Comparison of ENCODE assay signal across 1 cellular context in the genomic region with DNA sequence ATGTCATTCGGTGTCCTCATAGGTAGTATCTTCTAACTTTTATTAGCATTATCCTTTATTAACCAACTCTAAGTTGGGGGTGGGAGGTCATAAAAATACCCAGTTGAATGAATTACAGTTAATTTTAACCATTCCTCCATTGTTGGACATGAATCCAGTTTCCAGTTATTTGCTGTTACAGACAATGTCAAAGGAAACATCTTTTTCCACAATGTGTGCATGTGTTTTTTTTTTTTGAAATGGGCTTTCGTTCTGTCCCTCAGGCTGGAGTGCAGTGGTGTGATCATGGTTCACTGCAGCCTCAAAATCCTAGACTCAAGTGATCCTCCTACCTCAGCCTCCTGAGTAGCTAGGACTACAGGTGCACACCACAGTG.
TF ChIP-seq lines count a peak whose summit lies in the region.

No MANE protein-coding gene starts in this region.

TF ChIP-seq in WTC11, 78 proteins besides CTCF, POLR2A, EP300 and RAD21 (continued from another document):
- TF ChIP-seq, protein P1, sequence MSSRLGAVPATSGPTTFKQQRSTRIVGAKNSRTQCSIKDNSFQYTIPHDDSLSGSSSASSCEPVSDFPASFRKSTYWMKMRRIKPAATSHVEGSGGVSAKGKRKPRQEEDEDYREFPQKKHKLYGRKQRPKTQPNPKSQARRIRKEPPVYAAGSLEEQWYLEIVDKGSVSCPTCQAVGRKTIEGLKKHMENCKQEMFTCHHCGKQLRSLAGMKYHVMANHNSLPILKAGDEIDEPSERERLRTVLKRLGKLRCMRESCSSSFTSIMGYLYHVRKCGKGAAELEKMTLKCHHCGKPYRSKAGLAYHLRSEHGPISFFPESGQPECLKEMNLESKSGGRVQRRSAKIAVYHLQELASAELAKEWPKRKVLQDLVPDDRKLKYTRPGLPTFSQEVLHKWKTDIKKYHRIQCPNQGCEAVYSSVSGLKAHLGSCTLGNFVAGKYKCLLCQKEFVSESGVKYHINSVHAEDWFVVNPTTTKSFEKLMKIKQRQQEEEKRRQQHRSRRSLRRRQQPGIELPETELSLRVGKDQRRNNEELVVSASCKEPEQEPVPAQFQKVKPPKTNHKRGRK (CRISPR knock-in tag; IDR thresholded peaks at IDR 0.05; ENCODE audit: borderline replicate concordance) = no peak
- no peak for TF ChIP-seq CBFB (CRISPR knock-in tag; IDR thresholded peaks at IDR 0.05; ENCODE audit: low read depth)
- no peak for TF ChIP-seq NFATC4 (CRISPR knock-in tag; IDR thresholded peaks at IDR 0.05)
- TF ChIP-seq, protein P2, sequence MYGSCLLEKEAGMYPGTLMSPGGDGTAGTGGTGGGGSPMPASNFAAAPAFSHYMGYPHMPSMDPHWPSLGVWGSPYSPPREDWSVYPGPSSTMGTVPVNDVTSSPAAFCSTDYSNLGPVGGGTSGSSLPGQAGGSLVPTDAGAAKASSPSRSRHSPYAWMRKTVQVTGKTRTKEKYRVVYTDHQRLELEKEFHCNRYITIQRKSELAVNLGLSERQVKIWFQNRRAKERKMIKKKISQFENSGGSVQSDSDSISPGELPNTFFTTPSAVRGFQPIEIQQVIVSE (CRISPR knock-in tag; IDR thresholded peaks at IDR 0.05; ENCODE audit: borderline replicate concordance) = no peak
- no peak for TF ChIP-seq HMGA2 (CRISPR knock-in tag; IDR thresholded peaks at IDR 0.05)
